Comparison of ENCODE assay signal across 8 cellular contexts in genomic region chr3:113746069-113746954, GRCh38. TPM values are rescaled to one million over a fixed set of nuclear protein-coding genes. Genes with fewer than 3 reads are reported as not detected.
A peak's percentile ranks its signal among the peaks of the same experiment; 100 is the strongest.
DNase-seq lines count a peak whose midpoint lies in the region; ATAC-seq and TF ChIP-seq lines count a peak whose summit lies in the region.

Gene NAA50, minus strand, starts transcription at chr3:113746249. Its CDS starts 300 bp downstream, at chr3:113745949.

- intact Hi-C loops in lower lobe of right lung (cut with DNase I): no loop called here

- no peaks in the 10 kb centered on the region for H3K36me3 ChIP-seq in CD4-positive, CD25-positive, alpha-beta regulatory T cell (ENCODE audit: control insufficient read depth, insufficient read depth, low read length)
- no peaks in the 10 kb centered on the region for H3K36me3 ChIP-seq in lower lobe of right lung

- no peak for TF ChIP-seq CTCF in lower lobe of right lung (IDR thresholded peaks at IDR 0.05)

- no peaks in the 10 kb centered on the region for H3K9me3 Mint-ChIP-seq in CD4-positive, CD25-positive, alpha-beta regulatory T cell

- DNase-seq in CD4-positive, CD25-positive, alpha-beta regulatory T cell: peak; percentile 89 to 94 (median 93)
- DNase-seq in HS-5 (ENCODE audit: low read depth) (peak; percentile 93), lower lobe of right lung (peak; percentile 94)
- DNase-seq in NK-92 treated with Interleukin-12 subunit alpha and Interleukin-12 subunit beta, amount 100 ng/mL, for 24 hours (lab: John Stamatoyannopoulos, UW): peak; percentile 95
- DNase-seq in activated CD8-positive, alpha-beta memory T cell treated with anti-CD3 and anti-CD28 coated beads for 24 hours: peak; percentile 97
- peak; percentile 87 for DNase-seq in effector CD4-positive, alpha-beta T cell
- peak; percentile 87 to 93 (median 90) for DNase-seq in stimulated activated CD4-positive, alpha-beta T cell treated with anti-CD3 and anti-CD28 coated beads, TNF-alpha, amount 100 ng/mL, for 24 hours (ENCODE audit: low read depth in 3 of 3)

- ATAC-seq in CD4-positive, CD25-positive, alpha-beta regulatory T cell (ENCODE audit: low read depth in 2 of 2): peak; percentile 73 to 77
- ATAC-seq in GM19463 (IDR thresholded peaks at IDR 0.05; ENCODE audit: unreplicated experiment) (peak; percentile 47), lower lobe of right lung (peak; percentile 95 to 98)

- peak within 1 kb of the TSS; percentile 89 for H3K4me3 ChIP-seq in CD4-positive, CD25-positive, alpha-beta regulatory T cell (ENCODE audit: low read depth, low read length)
- H3K4me3 ChIP-seq in lower lobe of right lung: peak within 1 kb of the TSS; percentile 83

- no peaks in the 10 kb centered on the region for H3K27me3 ChIP-seq in CD4-positive, CD25-positive, alpha-beta regulatory T cell (ENCODE audit: control insufficient read depth, insufficient read depth, low read length)
- no peaks in the 10 kb centered on the region for H3K27me3 ChIP-seq in lower lobe of right lung (ENCODE audit: low read depth)

- no peaks in the 10 kb centered on the region for H3K36me3 Mint-ChIP-seq in CD4-positive, CD25-positive, alpha-beta regulatory T cell

- no peaks in the 10 kb centered on the region for H3K9me3 ChIP-seq in CD4-positive, CD25-positive, alpha-beta regulatory T cell (ENCODE audit: control insufficient read depth in 2 of 2, low read length in 2 of 2)
- no peaks in the 10 kb centered on the region for H3K9me3 ChIP-seq in lower lobe of right lung

- peaks cover 34 to 65% (median 42%) of the 10 kb centered on the region in 4 donors for H3K4me1 Mint-ChIP-seq in CD4-positive, CD25-positive, alpha-beta regulatory T cell

- H3K4me3 Mint-ChIP-seq in CD4-positive, CD25-positive, alpha-beta regulatory T cell: peak within 1 kb of the TSS; percentile 95 to 100 (median 98)

- H3K27me3 Mint-ChIP-seq in CD4-positive, CD25-positive, alpha-beta regulatory T cell: peaks cover 10% of the 10 kb centered on the region

- H3K27ac Mint-ChIP-seq in CD4-positive, CD25-positive, alpha-beta regulatory T cell: peak within 1 kb of the TSS; percentile 100

- H3K27ac ChIP-seq in CD4-positive, CD25-positive, alpha-beta regulatory T cell (ENCODE audit: insufficient read depth, low read length, poor library complexity, severe bottlenecking): peak within 1 kb of the TSS; percentile 100
- peak within 1 kb of the TSS; percentile 99 for H3K27ac ChIP-seq in lower lobe of right lung

- H3K4me1 ChIP-seq in CD4-positive, CD25-positive, alpha-beta regulatory T cell (ENCODE audit: control insufficient read depth, insufficient read depth, low read length, poor library complexity, severe bottlenecking): peaks cover 57% of the 10 kb centered on the region
- H3K4me1 ChIP-seq in lower lobe of right lung: peaks cover 58% of the 10 kb centered on the region

RNA-seq across cellular contexts. Expression of gene NAA50, which starts in this region (rescaled TPM):
- total RNA-seq in CD4-positive, CD25-positive, alpha-beta regulatory T cell: 70.2 TPM
- polyA plus RNA-seq in CD4-positive, CD25-positive, alpha-beta regulatory T cell: 10 to 100 TPM; 72.5 to 85.0 (median 81.6) TPM
- total RNA-seq in lower lobe of right lung: 83.3 TPM

Comparison
In these comparisons a context has a peak if more than half of its experiments do, and no peak if none do; other contexts are left out.
1. Peak in every context shown above with its lines: DNase-seq, ATAC-seq, H3K4me3 ChIP-seq and H3K27ac ChIP-seq.